12 cellular contexts compared by ENCODE assay signal in the genomic region with DNA sequence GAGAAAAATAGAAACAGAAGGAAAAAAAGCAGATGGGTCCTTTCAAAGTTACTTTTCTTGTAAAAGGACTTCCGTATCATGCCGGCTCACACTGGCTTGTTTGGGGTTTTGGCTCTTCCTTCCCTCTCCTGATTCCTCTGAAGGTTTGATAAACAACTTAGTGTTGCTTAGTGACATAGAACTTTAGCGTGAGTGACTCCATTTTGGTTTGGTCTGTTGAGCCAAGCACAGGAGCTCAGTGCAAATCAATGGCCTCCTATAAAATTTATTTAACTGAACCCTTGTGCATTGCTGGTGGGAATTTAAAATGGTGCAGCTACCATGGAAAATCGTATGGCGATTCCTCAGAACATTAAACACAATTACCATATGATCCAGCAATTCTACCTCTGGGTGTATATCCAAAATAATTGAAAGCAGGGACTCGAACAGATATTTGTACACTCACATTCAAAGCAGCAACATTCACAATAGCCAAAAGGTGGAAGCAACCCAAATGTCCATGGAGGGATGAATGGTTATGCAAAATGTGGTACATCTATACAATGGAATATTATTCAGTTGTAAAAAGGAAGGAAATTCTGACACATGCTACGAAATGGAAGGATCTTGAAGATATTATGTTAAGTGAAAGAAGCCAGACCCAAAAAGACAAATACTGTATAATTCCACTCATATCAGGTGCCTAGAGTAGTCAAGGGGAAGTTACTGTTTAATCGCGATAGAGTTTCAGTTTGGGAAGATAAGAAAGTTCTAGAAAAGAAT. TPM values are rescaled to one million over a fixed set of nuclear protein-coding genes. Genes with fewer than 3 reads are reported as not detected.
DNase-seq lines count a peak whose midpoint lies in the region; ATAC-seq, FAIRE-seq and TF ChIP-seq lines count a peak whose summit lies in the region.
"Had no signal": no experiment of that assay in that cellular context is flagged by ENCODE, and none has a peak within 500 bp of the region (broad histone marks: within the 10 kb centered on the region; RNA-seq: fewer than 3 reads in every experiment).

No MANE protein-coding gene starts in this region.

- peaks cover 31% of the 10 kb centered on the region for H3K4me1 ChIP-seq in OCI-LY3 (ENCODE audit: low read length)
- peaks cover 25% of the 10 kb centered on the region for H3K4me1 ChIP-seq in astrocyte (ENCODE audit: insufficient read depth, low read length)

- no peak overlapping the region for H2AFZ ChIP-seq in OCI-LY3 (ENCODE audit: low read depth, low read length)
- no peak overlapping the region for H2AFZ ChIP-seq in astrocyte (ENCODE audit: low read depth, low read length)

- H3K4me1 Mint-ChIP-seq in activated T-cell treated with anti-CD3 and anti-CD28 coated beads, Interleukin-2, amount 50 U/mL, for 4 hours (ENCODE audit: low read depth), result peaks cover 28% of the 10 kb centered on the region
- H3K4me1 Mint-ChIP-seq in astrocyte (ENCODE audit: low read depth, unreplicated experiment) (peaks cover 15% of the 10 kb centered on the region), progenitor cell of endocrine pancreas (ENCODE audit: low read depth) (peaks cover 10% of the 10 kb centered on the region)

- no peak for DNase-seq in activated T-cell treated with anti-CD3 and anti-CD28 coated beads, Interleukin-2, amount 50 U/mL, for 4 hours
- DNase-seq in activated T-cell treated with anti-CD3 and anti-CD28 coated beads for 4 hours (no peak), astrocyte (ENCODE audit: low read depth) (no peak), progenitor cell of endocrine pancreas (ENCODE audit: low spot score, unreplicated experiment) (no peak)
- DNase-seq in activated CD4-positive, CD25-positive, alpha-beta regulatory T cell treated with anti-CD3 and anti-CD28 coated beads, Interleukin-2, amount 50 U/mL, for 72 hours, result no peak
- DNase-seq: islet precursor cell had no signal

- ATAC-seq in activated T-cell treated with anti-CD3 and anti-CD28 coated beads, Interleukin-2, amount 50 U/mL, for 4 hours, result no peak
- no peak for ATAC-seq in GM21825 (IDR thresholded peaks at IDR 0.05; ENCODE audit: unreplicated experiment)
- ATAC-seq in esophagus mucosa, result no peak

- no peak for FAIRE-seq in astrocyte (lab: Jason Lieb, UNC)
- FAIRE-seq: endothelial cell of umbilical vein, TTC549, urothelium cell line had no signal

- TF ChIP-seq CTCF in OCI-LY3 (IDR thresholded peaks at IDR 0.05; ENCODE audit: low read depth, low read length) (no peak), astrocyte (IDR thresholded peaks at IDR 0.05; ENCODE audit: insufficient read depth, low read depth, low read length) (no peak), progenitor cell of endocrine pancreas (IDR thresholded peaks at IDR 0.05; ENCODE audit: unreplicated experiment) (no peak)

- H3K4me2 ChIP-seq in OCI-LY3 (ENCODE audit: low read length) (peak overlapping the region; percentile 100), astrocyte (ENCODE audit: low read length) (no peak overlapping the region)

- H3K4me3 ChIP-seq in OCI-LY3 (ENCODE audit: low read length) (peak overlapping the region; percentile 90), astrocyte (ENCODE audit: insufficient read depth, low read depth, low read length) (no peak overlapping the region)

- H3K27ac Mint-ChIP-seq in astrocyte (ENCODE audit: unreplicated experiment), result no peak overlapping the region
- no peak overlapping the region for H3K27ac Mint-ChIP-seq in progenitor cell of endocrine pancreas

- H3K79me2 ChIP-seq in OCI-LY3 (ENCODE audit: low read length), result no peaks in the 10 kb centered on the region
- H3K79me2 ChIP-seq in astrocyte (ENCODE audit: insufficient read depth, low read length), result no peaks in the 10 kb centered on the region

- no peaks in the 10 kb centered on the region for H3K27me3 ChIP-seq in OCI-LY3 (ENCODE audit: low read depth, low read length)
- H3K27me3 ChIP-seq in astrocyte (ENCODE audit: insufficient read depth, low read length), result no peaks in the 10 kb centered on the region

- no peaks in the 10 kb centered on the region for H4K20me1 ChIP-seq in OCI-LY3 (ENCODE audit: insufficient read depth, low read length)
- peaks cover 4% of the 10 kb centered on the region for H4K20me1 ChIP-seq in astrocyte (ENCODE audit: insufficient read depth, low read length)

- H3K9me3 ChIP-seq in OCI-LY3 (ENCODE audit: insufficient read depth, low read length) (no peaks in the 10 kb centered on the region), astrocyte (ENCODE audit: insufficient read depth, low read depth, low read length) (no peaks in the 10 kb centered on the region)

- H3K36me3 ChIP-seq in OCI-LY3 (replicated peaks; ENCODE audit: low read depth, low read length) (peaks cover 3% of the 10 kb centered on the region), astrocyte (ENCODE audit: insufficient read depth, low read length) (no peaks in the 10 kb centered on the region)

- H3K36me3 Mint-ChIP-seq in activated T-cell treated with anti-CD3 and anti-CD28 coated beads, Interleukin-2, amount 50 U/mL, for 4 hours (ENCODE audit: insufficient read depth), result no peaks in the 10 kb centered on the region
- H3K36me3 Mint-ChIP-seq in astrocyte (ENCODE audit: low read depth, unreplicated experiment), result peaks cover 3% of the 10 kb centered on the region
- peaks cover 5% of the 10 kb centered on the region for H3K36me3 Mint-ChIP-seq in progenitor cell of endocrine pancreas (ENCODE audit: insufficient read depth)

- no peaks in the 10 kb centered on the region for H3K9me3 Mint-ChIP-seq in activated T-cell treated with anti-CD3 and anti-CD28 coated beads, Interleukin-2, amount 50 U/mL, for 4 hours
- H3K9me3 Mint-ChIP-seq in astrocyte (ENCODE audit: unreplicated experiment), result peaks cover 3% of the 10 kb centered on the region
- peaks cover 4% of the 10 kb centered on the region for H3K9me3 Mint-ChIP-seq in progenitor cell of endocrine pancreas (ENCODE audit: low read depth)

- H3K27me3 Mint-ChIP-seq in activated T-cell treated with anti-CD3 and anti-CD28 coated beads, Interleukin-2, amount 50 U/mL, for 4 hours (ENCODE audit: low read depth), result peaks cover 18% of the 10 kb centered on the region
- H3K27me3 Mint-ChIP-seq in astrocyte (ENCODE audit: low read depth, unreplicated experiment) (peaks cover 11% of the 10 kb centered on the region), progenitor cell of endocrine pancreas (peaks cover 21% of the 10 kb centered on the region)

- peak overlapping the region; percentile 88 for H3K4me3 Mint-ChIP-seq in activated T-cell treated with anti-CD3 and anti-CD28 coated beads, Interleukin-2, amount 50 U/mL, for 4 hours
- H3K4me3 Mint-ChIP-seq in astrocyte (ENCODE audit: unreplicated experiment) (peak overlapping the region; percentile 86), progenitor cell of endocrine pancreas (ENCODE audit: low read depth) (peak overlapping the region; percentile 87)

- no peak overlapping the region for H3K27ac ChIP-seq in OCI-LY3 (ENCODE audit: low read length)
- no peak overlapping the region for H3K27ac ChIP-seq in astrocyte (ENCODE audit: low read depth, low read length)

- H3K9ac ChIP-seq in OCI-LY3 (ENCODE audit: low read length) (no peak overlapping the region), astrocyte (ENCODE audit: low read length) (no peak overlapping the region)

RNA-seq across cellular contexts. Expression of a gene that starts 1.1 kb away (rescaled TPM):
- total RNA-seq in activated T-cell treated with anti-CD3 and anti-CD28 coated beads, Interleukin-2, amount 50 U/mL, for 4 hours, result 1 to 10 TPM; 5.6 to 7.1 (median 5.9) TPM
- 14.4 and 16.6 TPM in 2 replicates for total RNA-seq in astrocyte
- total RNA-seq in progenitor cell of endocrine pancreas, result 26.9 and 31.3 TPM in 2 replicates
- total RNA-seq in esophagus mucosa, result 7.3 TPM

RNA-seq across cellular contexts. Expression of a gene that starts 18.8 kb away (rescaled TPM):
- 1 to 10 TPM in 1 of 3 donors, under 1 TPM in 2; 0.56 to 1.2 (median 0.63) TPM for total RNA-seq in activated T-cell treated with anti-CD3 and anti-CD28 coated beads, Interleukin-2, amount 50 U/mL, for 4 hours
- total RNA-seq in astrocyte (14.1 and 14.5 TPM in 2 replicates), progenitor cell of endocrine pancreas (14.1 and 16.2 TPM in 2 replicates), esophagus mucosa (49.6 TPM)

RNA-seq across cellular contexts. Expression of a gene that starts 23.6 kb away (rescaled TPM):
- total RNA-seq in activated T-cell treated with anti-CD3 and anti-CD28 coated beads, Interleukin-2, amount 50 U/mL, for 4 hours, result under 1 TPM; 0.25 to 0.43 (median 0.32) TPM
- total RNA-seq in astrocyte (0.65 and 0.84 TPM in 2 replicates), progenitor cell of endocrine pancreas (0.49 and 1.1 TPM in 2 replicates), esophagus mucosa (not detected)

RNA-seq across cellular contexts. Expression of a gene that starts 24.3 kb away (rescaled TPM):
- 1 to 10 TPM in 1 of 3 donors, under 1 TPM in 2; 0.73 to 1.3 (median 0.79) TPM for total RNA-seq in activated T-cell treated with anti-CD3 and anti-CD28 coated beads, Interleukin-2, amount 50 U/mL, for 4 hours
- 11.4 and 16.4 TPM in 2 replicates for total RNA-seq in astrocyte
- total RNA-seq in progenitor cell of endocrine pancreas, result 2.3 and 2.5 TPM in 2 replicates
- 1.3 TPM for total RNA-seq in esophagus mucosa

RNA-seq across cellular contexts. Expression of a gene that starts 48.5 kb away (rescaled TPM):
- total RNA-seq in activated T-cell treated with anti-CD3 and anti-CD28 coated beads, Interleukin-2, amount 50 U/mL, for 4 hours, result 100 to 1,000 TPM in 1 of 3 donors, 10 to 100 TPM in 2; 91.7 to 103 (median 93.7) TPM
- total RNA-seq in astrocyte (47.2 and 51.0 TPM in 2 replicates), progenitor cell of endocrine pancreas (53.8 and 53.9 TPM in 2 replicates), esophagus mucosa (44.4 TPM)
